In genomic region chr4:110636231-110636676, GRCh38 we compare ENCODE assay signal across 13 cellular contexts. TPM values are rescaled to one million over a fixed set of nuclear protein-coding genes. Genes with fewer than 3 reads are reported as not detected.
DNase-seq lines count a peak whose midpoint lies in the region; ATAC-seq and TF ChIP-seq lines count a peak whose summit lies in the region.
"Had no signal": no experiment of that assay in that cellular context is flagged by ENCODE, and none has a peak within 500 bp of the region (broad histone marks: within the 10 kb centered on the region; RNA-seq: fewer than 3 reads in every experiment).

No MANE protein-coding gene starts in this region.

- H3K9me3 ChIP-seq in subcutaneous abdominal adipose tissue (ENCODE audit: control insufficient read depth in 5 of 5, low read length in 5 of 5): no peaks in the 10 kb centered on the region
- H3K9me3 ChIP-seq in CD8-positive, alpha-beta memory T cell (ENCODE audit: low read length): no peaks in the 10 kb centered on the region
- H3K9me3 ChIP-seq: heart right ventricle, pancreas had no signal

- POLR2A ChIA-PET in WTC11 (lab: Charles Lee): interaction anchor here (1.1 kb wide), 1 partner anchor 13 kb away, joined by 4 read pairs; the partner anchor contains the start of gene PITX2
- POLR2A ChIA-PET in CD8-positive, alpha-beta memory T cell (lab: Charles Lee): no interaction called here

- no peak for ATAC-seq in WTC11

- CTCF ChIA-PET in WTC11 (lab: Charles Lee): interaction anchor here (0.7 to 1.0 kb wide), 6 partner anchors 9 to 839 kb away, joined by 3 to 4 read pairs (median 3); partner anchors contain the start of gene PITX2
- CTCF ChIA-PET in CD8-positive, alpha-beta memory T cell (lab: Charles Lee): no interaction called here

- TF ChIP-seq CTCF in WTC11 (IDR thresholded peaks at IDR 0.05): no peak

- no peaks in the 10 kb centered on the region for H3K36me3 ChIP-seq in subcutaneous abdominal adipose tissue (ENCODE audit: control insufficient read depth in 5 of 5, insufficient read depth in 5 of 5, low read length in 5 of 5)
- no peaks in the 10 kb centered on the region for H3K36me3 ChIP-seq in CD8-positive, alpha-beta memory T cell (ENCODE audit: insufficient read depth, low read length)
- H3K36me3 ChIP-seq: cardiac muscle cell, heart right ventricle, pancreas had no signal

- peaks cover 39 to 86% (median 72%) of the 10 kb centered on the region in 5 donors for H3K27me3 ChIP-seq in subcutaneous abdominal adipose tissue (ENCODE audit: control insufficient read depth in 5 of 5, insufficient read depth in 4 of 5, low read length in 5 of 5)
- peaks cover 62% of the 10 kb centered on the region for H3K27me3 ChIP-seq in CD8-positive, alpha-beta memory T cell (ENCODE audit: insufficient read depth, low read length, poor library complexity, severe bottlenecking)

- peaks cover 98% of the 10 kb centered on the region for H3K27me3 Mint-ChIP-seq in WTC11 (ENCODE audit: low read depth)
- H3K27me3 Mint-ChIP-seq in CD8-positive, alpha-beta memory T cell: peaks cover 78 to 84% of the 10 kb centered on the region in 2 donors

- no peak overlapping the region for H3K27ac Mint-ChIP-seq in WTC11
- no peak overlapping the region for H3K27ac Mint-ChIP-seq in CD8-positive, alpha-beta memory T cell

- no peaks in the 10 kb centered on the region for H3K9me3 Mint-ChIP-seq in WTC11
- H3K9me3 Mint-ChIP-seq in CD8-positive, alpha-beta memory T cell: peaks cover 0 to 22% (median 22%) of the 10 kb centered on the region in 5 donors

- peak overlapping the region; percentile 92 for H3K4me3 Mint-ChIP-seq in WTC11
- peak overlapping the region in 1 of 7 donors; percentile 29 for H3K4me3 Mint-ChIP-seq in CD8-positive, alpha-beta memory T cell

- H3K4me1 ChIP-seq in subcutaneous abdominal adipose tissue (ENCODE audit: control insufficient read depth in 5 of 5, insufficient read depth in 5 of 5, low read length in 5 of 5): peaks cover 0 to 30% (median 26%) of the 10 kb centered on the region in 5 donors
- no peaks in the 10 kb centered on the region for H3K4me1 ChIP-seq in CD8-positive, alpha-beta memory T cell (ENCODE audit: insufficient read depth, low read length)

- H3K27ac ChIP-seq in subcutaneous abdominal adipose tissue (ENCODE audit: low read depth, low read length): no peak overlapping the region
- H3K27ac ChIP-seq in CD8-positive, alpha-beta memory T cell (ENCODE audit: low read depth, low read length): no peak overlapping the region
- H3K27ac ChIP-seq: cardiac muscle cell, heart right ventricle, pancreas had no signal

- peak; percentile 65 for DNase-seq in DMS53 (lab: John Stamatoyannopoulos, UW)
- no peak for DNase-seq in DMS53 treated with DMSO at 0.1 percent for 48 hours (lab: John Stamatoyannopoulos, UW; ENCODE audit: unreplicated experiment)
- no peak for DNase-seq in WTC11 (ENCODE audit: low spot score)
- peak; percentile 58 for DNase-seq in iris pigment epithelial cell (ENCODE audit: low read depth)
- DNase-seq in CD8-positive, alpha-beta memory T cell: no peak
- no peak for DNase-seq in anterior cingulate cortex (lab: John Stamatoyannopoulos, UW)
- no peak for DNase-seq in activated CD4-positive, CD25-positive, alpha-beta regulatory T cell (lab: John Stamatoyannopoulos, UW)
- DNase-seq: activated CD8-positive, alpha-beta memory T cell treated with anti-CD3 and anti-CD28 coated beads, Interleukin-2, amount 50 U/mL, for 4 hours; heart right ventricle; KBM-7; pancreas had no signal

- no peaks in the 10 kb centered on the region for H3K36me3 Mint-ChIP-seq in WTC11
- no peaks in the 10 kb centered on the region for H3K36me3 Mint-ChIP-seq in CD8-positive, alpha-beta memory T cell

- peak overlapping the region in 1 of 5 donors; percentile 66 for H3K9ac ChIP-seq in subcutaneous abdominal adipose tissue (ENCODE audit: low read length in 5 of 5)

- peak overlapping the region; percentile 53 to 66 (median 62) for H3K4me3 ChIP-seq in subcutaneous abdominal adipose tissue (ENCODE audit: low read depth in 1 of 5, low read length in 5 of 5)
- H3K4me3 ChIP-seq in CD8-positive, alpha-beta memory T cell (ENCODE audit: low read length): no peak overlapping the region

- peaks cover 68% of the 10 kb centered on the region for H3K4me1 Mint-ChIP-seq in WTC11
- peaks cover 7 to 13% (median 9%) of the 10 kb centered on the region in 3 donors for H3K4me1 Mint-ChIP-seq in CD8-positive, alpha-beta memory T cell

TF ChIP-seq in WTC11, 78 proteins besides CTCF, POLR2A, EP300 and RAD21:
- TF ChIP-seq, protein P1, sequence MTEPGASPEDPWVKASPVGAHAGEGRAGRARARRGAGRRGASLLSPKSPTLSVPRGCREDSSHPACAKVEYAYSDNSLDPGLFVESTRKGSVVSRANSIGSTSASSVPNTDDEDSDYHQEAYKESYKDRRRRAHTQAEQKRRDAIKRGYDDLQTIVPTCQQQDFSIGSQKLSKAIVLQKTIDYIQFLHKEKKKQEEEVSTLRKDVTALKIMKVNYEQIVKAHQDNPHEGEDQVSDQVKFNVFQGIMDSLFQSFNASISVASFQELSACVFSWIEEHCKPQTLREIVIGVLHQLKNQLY (CRISPR knock-in tag; IDR thresholded peaks at IDR 0.05): no peak
- no peak for TF ChIP-seq ZNF281 (CRISPR knock-in tag; IDR thresholded peaks at IDR 0.05)
- TF ChIP-seq, protein P2, sequence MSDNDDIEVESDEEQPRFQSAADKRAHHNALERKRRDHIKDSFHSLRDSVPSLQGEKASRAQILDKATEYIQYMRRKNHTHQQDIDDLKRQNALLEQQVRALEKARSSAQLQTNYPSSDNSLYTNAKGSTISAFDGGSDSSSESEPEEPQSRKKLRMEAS (CRISPR knock-in tag; IDR thresholded peaks at IDR 0.05): no peak
- no peak for TF ChIP-seq ELF4 (CRISPR knock-in tag; IDR thresholded peaks at IDR 0.05; ENCODE audit: low read depth)

RNA-seq across cellular contexts. Expression of gene PITX2, which starts 13.4 kb away (rescaled TPM):
- 11.3 to 24.9 TPM (median 12.2 TPM) in 3 replicates for total RNA-seq in WTC11 (2021)
- total RNA-seq in CD8-positive, alpha-beta memory T cell: not detected
- not detected for polyA plus RNA-seq in CD8-positive, alpha-beta memory T cell

Comparison
In these comparisons a context has a peak if more than half of its experiments do, and no peak if none do; other contexts are left out.
1. DNase-seq: peak in DMS53 (single experiment) and iris pigment epithelial cell (single experiment); none in DMS53 treated with DMSO at 0.1 percent for 48 hours (single experiment), WTC11 (single experiment), CD8-positive, alpha-beta memory T cell (0 of 5), anterior cingulate cortex (0 of 58) and activated CD4-positive, CD25-positive, alpha-beta regulatory T cell (0 of 4).
2. RNA of gene PITX2, which starts 13.4 kb away (total RNA-seq): 11.3 to 24.9 TPM in WTC11; not detected in CD8-positive, alpha-beta memory T cell; every median in the first group is over 10 times any median in the second.